ENCODE assay signal across 13 cellular contexts in the genomic region with DNA sequence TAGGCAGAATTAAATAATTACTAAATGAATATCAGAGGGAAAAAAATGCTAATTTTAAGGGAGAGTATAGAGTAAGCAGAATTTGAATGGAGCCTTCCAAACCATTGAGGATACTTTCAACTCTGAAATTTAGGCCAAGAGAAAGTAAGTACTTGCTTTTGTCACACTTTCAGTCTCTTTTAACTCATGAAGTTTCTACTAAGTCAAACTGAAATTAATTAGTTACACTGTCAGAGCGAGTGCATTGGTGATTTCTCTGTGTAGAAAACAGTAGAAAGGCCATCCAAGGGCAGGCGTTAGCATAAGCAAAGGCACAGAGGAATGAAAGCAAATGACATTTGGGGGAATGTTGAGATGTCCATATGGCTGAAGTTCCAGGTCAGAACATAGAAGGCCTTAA.
DNase-seq lines count a peak whose midpoint lies in the region; ATAC-seq lines count a peak whose summit lies in the region.
"Had no signal": no experiment of that assay in that cellular context is flagged by ENCODE, and none has a peak within 500 bp of the region (broad histone marks: within the 10 kb centered on the region; RNA-seq: fewer than 3 reads in every experiment).

No MANE protein-coding gene starts in this region.

- peaks cover 58 to 93% of the 10 kb centered on the region in 2 donors for H3K4me1 Mint-ChIP-seq in stimulated activated naive B cell treated with anti-CD40 and anti-IgM and Interleukin-4, amounts not matched to agents 10 μg/mL and 1 μg/mL and 100 μg/mL, for 72 hours

- H3K36me3 Mint-ChIP-seq in stimulated activated naive B cell treated with anti-CD40 and anti-IgM and Interleukin-4, amounts not matched to agents 10 μg/mL and 1 μg/mL and 100 μg/mL, for 72 hours = peaks cover 37 to 48% of the 10 kb centered on the region in 2 donors

- H3K27me3 Mint-ChIP-seq in stimulated activated naive B cell treated with anti-CD40 and anti-IgM and Interleukin-4, amounts not matched to agents 10 μg/mL and 1 μg/mL and 100 μg/mL, for 72 hours = no peaks in the 10 kb centered on the region

- peak; percentile 86 for ATAC-seq in GM19025 (IDR thresholded peaks at IDR 0.05; ENCODE audit: low read depth, unreplicated experiment)
- peak; percentile 78 for ATAC-seq in HG02571 (IDR thresholded peaks at IDR 0.05; ENCODE audit: unreplicated experiment)
- ATAC-seq in HG03159 (IDR thresholded peaks at IDR 0.05; ENCODE audit: unreplicated experiment) = peak; percentile 86
- peak; percentile 25 to 37 for ATAC-seq in stimulated activated naive B cell treated with anti-CD40 and anti-IgM and Interleukin-4, amounts not matched to agents 10 μg/mL and 1 μg/mL and 100 μg/mL, for 72 hours (replicated peaks)

- no peak overlapping the region for H3K4me3 Mint-ChIP-seq in stimulated activated naive B cell treated with anti-CD40 and anti-IgM and Interleukin-4, amounts not matched to agents 10 μg/mL and 1 μg/mL and 100 μg/mL, for 72 hours

- DNase-seq in stimulated activated naive B cell treated with anti-CD40 and anti-IgM and Interleukin-4, amounts not matched to agents 10 μg/mL and 1 μg/mL and 100 μg/mL, for 72 hours = no peak
- DNase-seq in SKM-1 treated with dmso at 0.1 percent for 144 hours (lab: John Stamatoyannopoulos, UW; ENCODE audit: unreplicated experiment) (no peak), AG08396 (ENCODE audit: low spot score) (no peak), DMS79 (lab: John Stamatoyannopoulos, UW) (no peak)
- DNase-seq: activated CD4-positive, alpha-beta T cell treated with anti-CD3 and anti-CD28 coated beads for 1 hour; activated gamma-delta T cell; MV-4-11; NCI-H526 treated with DMSO at 0.1 percent for 48 hours; occipital lobe; SJCRH30 had no signal

- H3K9me3 Mint-ChIP-seq in stimulated activated naive B cell treated with anti-CD40 and anti-IgM and Interleukin-4, amounts not matched to agents 10 μg/mL and 1 μg/mL and 100 μg/mL, for 72 hours = peaks cover 3 to 4% of the 10 kb centered on the region in 2 donors

- H3K27ac Mint-ChIP-seq in stimulated activated naive B cell treated with anti-CD40 and anti-IgM and Interleukin-4, amounts not matched to agents 10 μg/mL and 1 μg/mL and 100 μg/mL, for 72 hours = peak overlapping the region; percentile 42

Comparison
In these comparisons a context has a peak if more than half of its experiments do, and no peak if none do; other contexts are left out.
1. ATAC-seq: peak in every context shown above with its lines; median percentile 86 in GM19025; 86 in HG03159; 78 in HG02571; 31 in stimulated activated naive B cell treated with anti-CD40 and anti-IgM and Interleukin-4, amounts not matched to agents 10 μg/mL and 1 μg/mL and 100 μg/mL, for 72 hours.